ENCODE assay signal across 16 cellular contexts in genomic region chr11:7115775-7116174, GRCh38.
"Had no signal": no experiment of that assay in that cellular context is flagged by ENCODE, and none has a peak within 500 bp of the region (broad histone marks: within the 10 kb centered on the region; RNA-seq: fewer than 3 reads in every experiment).

No MANE protein-coding gene starts in this region.

- DNase-seq: activated CD4-positive, alpha-beta memory T cell treated with anti-CD3 and anti-CD28 coated beads, Interleukin-2, amount 10 ng/mL, durations not matched to agents 7 days and 5 days; activated CD4-positive, alpha-beta T cell treated with anti-CD3 and anti-CD28 coated beads, Interleukin-2, amount 10 ng/mL, durations not matched to agents 24 days and 14 days; activated effector memory CD4-positive, alpha-beta T cell treated with Interleukin-2 at 50 U/mL for 16 hours; activated naive CD4-positive, alpha-beta T cell treated with anti-CD3 and anti-CD28 coated beads for 36 hours; activated naive CD8-positive, alpha-beta T cell treated with anti-CD3 and anti-CD28 coated beads, Interleukin-2, amount 10 ng/mL, durations not matched to agents 7 days and 5 days; activated T-cell treated with anti-CD3 and anti-CD28 coated beads, Interleukin-2, amount 50 U/mL, for 72 hours; amygdala; heart right ventricle; left colon; ovary; stimulated activated CD4-positive, alpha-beta T cell treated with anti-CD3 and anti-CD28 coated beads, Interleukin-4, amount 100 ng/mL, for 24 hours; substantia nigra; T-helper 2 cell; tibial artery had no signal

- ATAC-seq: activated CD4-positive, CD25-positive, alpha-beta regulatory T cell treated with anti-CD3 and anti-CD28 coated beads, Interleukin-2, amount 50 U/mL, for 24 hours; activated T-cell treated with anti-CD3 and anti-CD28 coated beads, Interleukin-2, amount 50 U/mL, for 72 hours; heart right ventricle; left colon; natural killer cell treated with Interleukin-12 subunit alpha and Interleukin-12 subunit beta and Interleukin-15 and Interleukin-18, amount 100 ng/mL, for 72 hours had no signal
